In the genomic region with DNA sequence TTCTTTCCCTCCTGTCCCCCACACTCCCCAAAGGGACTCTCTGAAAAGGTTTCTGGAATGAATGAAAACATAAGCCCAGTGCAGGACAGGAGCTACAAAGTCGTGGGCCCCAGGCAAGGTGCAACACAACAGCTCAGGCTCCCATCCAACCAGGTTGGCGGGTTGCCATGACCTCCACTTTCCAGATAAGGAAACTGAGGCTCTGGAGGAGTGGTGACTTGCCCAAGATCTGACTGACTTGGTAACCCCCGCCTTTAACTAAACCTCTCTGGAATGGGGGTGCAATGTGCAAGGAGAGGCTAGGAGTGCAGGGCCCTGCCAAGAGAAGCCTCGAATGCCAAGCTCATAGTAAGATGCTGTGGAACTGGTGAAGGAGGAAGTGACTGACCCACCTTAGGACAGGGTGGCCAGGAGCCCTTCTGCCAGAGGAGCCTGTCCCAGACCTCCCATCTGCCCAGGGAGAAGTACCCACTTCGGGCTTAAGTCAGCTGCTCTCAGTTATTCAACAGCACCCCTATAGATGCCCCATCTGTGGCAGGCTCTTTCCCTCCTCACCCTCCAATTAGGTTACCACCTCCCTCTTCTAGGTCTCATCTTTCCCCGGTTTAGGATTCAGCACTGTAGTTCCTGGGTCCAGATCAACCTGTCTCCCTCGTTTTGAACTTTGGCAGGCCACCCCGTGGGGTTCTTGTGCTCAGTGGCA, we compare ENCODE assay signal across 8 cellular contexts.
DNase-seq lines count a peak whose midpoint lies in the region; ATAC-seq and TF ChIP-seq lines count a peak whose summit lies in the region.

No MANE protein-coding gene starts in this region.

- ATAC-seq in DND-41 (ENCODE audit: insufficient read depth, low read depth) = no peak
- ATAC-seq in RWPE2 (ENCODE audit: low read depth) = no peak

- H4K20me1 ChIP-seq in DND-41 (ENCODE audit: insufficient read depth, low read length) = 0 out of 2 replicates have a peak, but pooled peaks cover 7% of the 10 kb centered on the region

- peak overlapping the region; percentile 85 for H3K4me2 ChIP-seq in DND-41 (ENCODE audit: insufficient read depth, low read length)
- H3K4me2 ChIP-seq in parathyroid adenoma (ENCODE audit: low read length) = peak overlapping the region; percentile 99

- H3K27ac ChIP-seq in DND-41 (ENCODE audit: low read length) = peak overlapping the region; percentile 96
- peak overlapping the region; percentile 72 for H3K27ac ChIP-seq in RWPE2 (ENCODE audit: poor library complexity, severe bottlenecking)
- H3K27ac ChIP-seq in epithelial cell of prostate = peak overlapping the region; percentile 64
- H3K27ac ChIP-seq in parathyroid adenoma = peak overlapping the region; percentile 81

- H3K36me3 ChIP-seq in DND-41 (ENCODE audit: insufficient read depth, low read length) = peaks cover 24% of the 10 kb centered on the region
- peaks cover 18% of the 10 kb centered on the region for H3K36me3 ChIP-seq in RWPE2 (ENCODE audit: low read depth)
- no peaks in the 10 kb centered on the region for H3K36me3 ChIP-seq in parathyroid adenoma (ENCODE audit: control insufficient read depth, insufficient read depth, low read length)

- no peaks in the 10 kb centered on the region for H3K27me3 ChIP-seq in DND-41 (ENCODE audit: insufficient read depth, low read length, poor library complexity)
- H3K27me3 ChIP-seq in RWPE2 (ENCODE audit: insufficient read depth, poor library complexity, severe bottlenecking) = no peaks in the 10 kb centered on the region
- no peaks in the 10 kb centered on the region for H3K27me3 ChIP-seq in parathyroid adenoma (ENCODE audit: control insufficient read depth, insufficient read depth, low read length)

- peaks cover 26% of the 10 kb centered on the region for H3K4me1 ChIP-seq in DND-41 (ENCODE audit: insufficient read depth, low read length)
- H3K4me1 ChIP-seq in RWPE2 (ENCODE audit: insufficient read depth, poor library complexity, severe bottlenecking) = peaks cover 24% of the 10 kb centered on the region
- H3K4me1 ChIP-seq in parathyroid adenoma = peaks cover 25% of the 10 kb centered on the region

- H3K9ac ChIP-seq in DND-41 (ENCODE audit: low read depth, low read length) (peak overlapping the region; percentile 97), parathyroid adenoma (no peak overlapping the region)

- H3K9me3 ChIP-seq in DND-41 (ENCODE audit: insufficient read depth, low read length, severe bottlenecking) (no peaks in the 10 kb centered on the region), RWPE2 (ENCODE audit: severe bottlenecking) (no peaks in the 10 kb centered on the region), parathyroid adenoma (ENCODE audit: control insufficient read depth, low read length) (no peaks in the 10 kb centered on the region)

- peak overlapping the region in 1 of 2 experiments; percentile 94; a peak in 2 of 4 replicates for H3K4me3 ChIP-seq in DND-41 (ENCODE audit: low read depth in 1 of 2, low read length in 2 of 2)
- no peak overlapping the region for H3K4me3 ChIP-seq in RWPE2 (ENCODE audit: severe bottlenecking)
- H3K4me3 ChIP-seq in parathyroid adenoma (ENCODE audit: low read depth, low read length) = peak overlapping the region; percentile 68

- H2AFZ ChIP-seq in DND-41 (ENCODE audit: low read depth, low read length) (peak overlapping the region; percentile 99), parathyroid adenoma (peak overlapping the region; percentile 80)

- H3K79me2 ChIP-seq in DND-41 (ENCODE audit: insufficient read depth, low read length) = peaks cover 39% of the 10 kb centered on the region
- H3K79me2 ChIP-seq in parathyroid adenoma = peaks cover 3% of the 10 kb centered on the region

- DNase-seq in DND-41 (no peak), RWPE2 (ENCODE audit: low spot score) (no peak), epithelial cell of prostate (ENCODE audit: low read depth, low spot score) (no peak), NCI-H187 treated with DMSO at 0.1 percent for 48 hours (lab: John Stamatoyannopoulos, UW) (no peak), NCI-H226 (no peak), RPMI8226 (no peak), SIG-M5 (lab: John Stamatoyannopoulos, UW) (no peak)

- no peak for TF ChIP-seq CTCF in DND-41 (IDR thresholded peaks at IDR 0.05; ENCODE audit: borderline replicate concordance, extremely low read depth, low read length, poor library complexity, severe bottlenecking)
- no peak for TF ChIP-seq CTCF in RWPE2 (IDR thresholded peaks at IDR 0.05; ENCODE audit: poor library complexity, severe bottlenecking)
- no peak for TF ChIP-seq CTCF in parathyroid adenoma (IDR thresholded peaks at IDR 0.05)
